ENCODE assay signal across 1 cellular context in the genomic region with DNA sequence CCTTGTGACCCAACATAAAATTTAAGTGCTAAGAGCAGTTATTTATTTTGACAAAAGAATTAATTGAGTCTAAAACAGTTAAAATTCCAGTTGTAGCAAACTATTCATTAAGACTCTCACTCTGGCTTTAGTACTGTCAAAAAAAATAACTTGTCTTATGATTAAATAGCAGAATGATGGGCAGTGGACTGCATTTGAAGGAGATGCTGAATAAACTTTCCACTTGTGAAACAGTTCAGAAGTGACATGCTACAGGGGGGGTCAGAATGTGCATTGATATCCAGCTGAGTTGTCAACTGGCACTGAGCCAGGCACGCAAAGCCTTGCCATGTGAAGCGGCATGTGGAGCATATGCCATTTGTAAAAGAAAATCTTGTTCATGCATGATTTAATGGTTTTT.
TF ChIP-seq lines count a peak whose summit lies in the region.

No MANE protein-coding gene starts in this region.

TF ChIP-seq in SK-N-SH, 30 proteins besides CTCF, POLR2A, EP300 and RAD21 (continued from another document):
- TF ChIP-seq, protein P1, sequence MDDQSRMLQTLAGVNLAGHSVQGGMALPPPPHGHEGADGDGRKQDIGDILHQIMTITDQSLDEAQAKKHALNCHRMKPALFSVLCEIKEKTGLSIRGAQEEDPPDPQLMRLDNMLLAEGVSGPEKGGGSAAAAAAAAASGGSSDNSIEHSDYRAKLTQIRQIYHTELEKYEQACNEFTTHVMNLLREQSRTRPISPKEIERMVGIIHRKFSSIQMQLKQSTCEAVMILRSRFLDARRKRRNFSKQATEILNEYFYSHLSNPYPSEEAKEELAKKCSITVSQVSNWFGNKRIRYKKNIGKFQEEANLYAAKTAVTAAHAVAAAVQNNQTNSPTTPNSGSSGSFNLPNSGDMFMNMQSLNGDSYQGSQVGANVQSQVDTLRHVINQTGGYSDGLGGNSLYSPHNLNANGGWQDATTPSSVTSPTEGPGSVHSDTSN (IDR thresholded peaks at IDR 0.05), result peak; percentile 54
- TF ChIP-seq FOXM1 (IDR thresholded peaks at IDR 0.05; ENCODE audit: low read depth) (no peak), SIN3A (IDR thresholded peaks at IDR 0.05; ENCODE audit: borderline replicate concordance, low read depth, low read length) (no peak), MXI1 (IDR thresholded peaks at IDR 0.05; ENCODE audit: low read depth, low read length) (0 out of 2 replicates have a peak, but pooled peaks have one; percentile 25), FOSL2 (IDR thresholded peaks at IDR 0.05; ENCODE audit: borderline replicate concordance, low read depth) (0 out of 2 replicates have a peak, but pooled peaks have one; percentile 9)
- TF ChIP-seq, protein P2, sequence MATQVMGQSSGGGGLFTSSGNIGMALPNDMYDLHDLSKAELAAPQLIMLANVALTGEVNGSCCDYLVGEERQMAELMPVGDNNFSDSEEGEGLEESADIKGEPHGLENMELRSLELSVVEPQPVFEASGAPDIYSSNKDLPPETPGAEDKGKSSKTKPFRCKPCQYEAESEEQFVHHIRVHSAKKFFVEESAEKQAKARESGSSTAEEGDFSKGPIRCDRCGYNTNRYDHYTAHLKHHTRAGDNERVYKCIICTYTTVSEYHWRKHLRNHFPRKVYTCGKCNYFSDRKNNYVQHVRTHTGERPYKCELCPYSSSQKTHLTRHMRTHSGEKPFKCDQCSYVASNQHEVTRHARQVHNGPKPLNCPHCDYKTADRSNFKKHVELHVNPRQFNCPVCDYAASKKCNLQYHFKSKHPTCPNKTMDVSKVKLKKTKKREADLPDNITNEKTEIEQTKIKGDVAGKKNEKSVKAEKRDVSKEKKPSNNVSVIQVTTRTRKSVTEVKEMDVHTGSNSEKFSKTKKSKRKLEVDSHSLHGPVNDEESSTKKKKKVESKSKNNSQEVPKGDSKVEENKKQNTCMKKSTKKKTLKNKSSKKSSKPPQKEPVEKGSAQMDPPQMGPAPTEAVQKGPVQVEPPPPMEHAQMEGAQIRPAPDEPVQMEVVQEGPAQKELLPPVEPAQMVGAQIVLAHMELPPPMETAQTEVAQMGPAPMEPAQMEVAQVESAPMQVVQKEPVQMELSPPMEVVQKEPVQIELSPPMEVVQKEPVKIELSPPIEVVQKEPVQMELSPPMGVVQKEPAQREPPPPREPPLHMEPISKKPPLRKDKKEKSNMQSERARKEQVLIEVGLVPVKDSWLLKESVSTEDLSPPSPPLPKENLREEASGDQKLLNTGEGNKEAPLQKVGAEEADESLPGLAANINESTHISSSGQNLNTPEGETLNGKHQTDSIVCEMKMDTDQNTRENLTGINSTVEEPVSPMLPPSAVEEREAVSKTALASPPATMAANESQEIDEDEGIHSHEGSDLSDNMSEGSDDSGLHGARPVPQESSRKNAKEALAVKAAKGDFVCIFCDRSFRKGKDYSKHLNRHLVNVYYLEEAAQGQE (IDR thresholded peaks at IDR 0.05; ENCODE audit: low read depth, low read length), result 0 out of 2 replicates have a peak, but pooled peaks have one; percentile 19
